In the genomic region with DNA sequence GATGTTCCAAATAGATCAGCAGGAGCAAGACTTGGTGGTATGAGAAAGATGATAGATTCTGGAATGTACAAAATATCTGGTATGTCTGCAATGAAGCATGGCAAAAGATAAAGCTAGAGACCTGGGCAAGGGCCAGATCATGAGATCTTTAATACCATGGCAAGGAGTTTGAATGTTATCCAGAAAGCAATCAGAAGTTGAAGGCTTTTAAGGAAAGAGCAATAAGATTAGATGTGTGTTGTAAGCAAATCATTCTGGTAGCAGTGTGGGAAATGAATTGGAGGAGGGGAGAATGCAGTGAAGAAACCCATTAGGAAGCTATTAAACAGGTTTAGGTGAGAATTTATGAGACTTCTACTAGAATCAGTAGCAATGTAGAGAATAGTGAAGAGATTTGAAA, we compare ENCODE assay signal across 3 cellular contexts. TPM values are rescaled to one million over a fixed set of nuclear protein-coding genes. Genes with fewer than 3 reads are reported as not detected.
"Had no signal": no experiment of that assay in that cellular context is flagged by ENCODE, and none has a peak within 500 bp of the region (broad histone marks: within the 10 kb centered on the region; RNA-seq: fewer than 3 reads in every experiment).

No MANE protein-coding gene starts in this region.

- DNase-seq: GDM1, GF-D8 had no signal

- H3K4me3 ChIP-seq: GM12878 had no signal

- ATAC-seq: GM12878 had no signal

RNA-seq across cellular contexts. Expression of gene SYT9, which starts 32.2 kb away (rescaled TPM):
- total RNA-seq: GM12878 had no signal
